Comparison of ENCODE assay signal across 8 cellular contexts in the genomic region with DNA sequence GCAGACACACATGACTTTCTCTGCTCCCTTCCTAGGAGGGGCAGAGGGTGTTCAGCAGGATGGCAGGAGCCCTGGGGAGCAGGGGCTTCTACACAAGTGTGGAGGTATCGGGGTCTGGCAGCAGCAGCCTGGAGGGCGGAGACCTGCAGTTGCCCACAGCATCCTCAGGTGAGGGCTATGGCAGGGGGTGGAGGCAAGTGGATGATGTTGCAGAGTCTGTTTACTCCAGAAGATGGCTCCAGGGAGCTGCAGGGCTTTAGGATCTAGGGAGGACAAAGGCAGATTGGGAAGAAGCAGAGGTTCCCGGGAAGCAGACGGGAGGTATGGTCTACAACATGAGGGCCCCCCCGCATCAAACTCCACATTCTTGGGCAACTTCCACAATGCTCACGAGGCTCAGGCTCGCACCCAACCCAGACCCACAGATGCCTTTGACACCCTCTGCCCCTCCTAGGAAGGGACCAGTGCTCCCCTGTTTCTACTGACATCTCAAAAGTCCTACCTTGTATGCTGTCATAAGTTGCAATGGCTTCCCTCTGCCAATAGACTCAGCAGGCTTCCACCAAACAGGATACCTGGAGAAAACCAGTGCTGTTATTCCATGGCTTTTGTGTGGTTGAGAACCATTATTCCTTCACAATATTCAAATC. TPM values are rescaled to one million over a fixed set of nuclear protein-coding genes. Genes with fewer than 3 reads are reported as not detected.
DNase-seq lines count a peak whose midpoint lies in the region; ATAC-seq and TF ChIP-seq lines count a peak whose summit lies in the region.

No MANE protein-coding gene starts in this region.

- no peaks in the 10 kb centered on the region for H3K4me1 ChIP-seq in CD8-positive, alpha-beta T cell (ENCODE audit: insufficient read depth, low read length)

- H3K27ac ChIP-seq in 22Rv1: no peak overlapping the region
- no peak overlapping the region for H3K27ac ChIP-seq in CD8-positive, alpha-beta T cell (ENCODE audit: low read depth, low read length)

- H3K27me3 ChIP-seq in CD8-positive, alpha-beta T cell (ENCODE audit: insufficient read depth, low read length): no peaks in the 10 kb centered on the region

- POLR2A ChIA-PET in CD8-positive, alpha-beta T cell (lab: Charles Lee): no interaction called here

- no peaks in the 10 kb centered on the region for H3K36me3 ChIP-seq in CD8-positive, alpha-beta T cell (ENCODE audit: insufficient read depth, low read length)

- ATAC-seq in CD8-positive, alpha-beta T cell: no peak
- ATAC-seq in GM21447 (IDR thresholded peaks at IDR 0.05; ENCODE audit: unreplicated experiment): no peak

- intact Hi-C loops in CD8-positive, alpha-beta T cell (cut with DNase I, micrococcal nuclease): no loop called here

- DNase-seq in NCI-H524 (lab: John Stamatoyannopoulos, UW) (peak; percentile 56 to 64), epithelial cell of esophagus (ENCODE audit: low read depth) (peak; percentile 72), medulla oblongata (ENCODE audit: extremely low spot score) (no peak), 8988T (no peak)
- no peak for DNase-seq in CD8-positive, alpha-beta T cell

- no peaks in the 10 kb centered on the region for H3K9me3 Mint-ChIP-seq in CD8-positive, alpha-beta T cell

- H3K36me3 Mint-ChIP-seq in CD8-positive, alpha-beta T cell: no peaks in the 10 kb centered on the region

- H3K4me3 Mint-ChIP-seq in CD8-positive, alpha-beta T cell: no peak overlapping the region

- no peaks in the 10 kb centered on the region for H3K9me3 ChIP-seq in CD8-positive, alpha-beta T cell (ENCODE audit: low read length)

- no peak overlapping the region for H3K4me3 ChIP-seq in GM12875 (ENCODE audit: low read depth, low read length)
- H3K4me3 ChIP-seq in epithelial cell of esophagus (ENCODE audit: low read length): no peak overlapping the region
- no peak overlapping the region for H3K4me3 ChIP-seq in CD8-positive, alpha-beta T cell (ENCODE audit: low read depth, low read length)

- CTCF ChIA-PET in CD8-positive, alpha-beta T cell (lab: Charles Lee): no interaction called here

- peaks cover 32% of the 10 kb centered on the region for H3K27me3 Mint-ChIP-seq in CD8-positive, alpha-beta T cell (ENCODE audit: low read depth)

- peak; percentile 86 for TF ChIP-seq CTCF in 22Rv1 (IDR thresholded peaks at IDR 0.05)
- peak; percentile 47 for TF ChIP-seq CTCF in GM12875 (IDR thresholded peaks at IDR 0.05; ENCODE audit: borderline replicate concordance, insufficient read depth, low read depth, low read length)
- TF ChIP-seq CTCF in epithelial cell of esophagus (IDR thresholded peaks at IDR 0.05; ENCODE audit: insufficient read depth, low read depth, low read length, missing control alignments): peak; percentile 82
- TF ChIP-seq CTCF in CD8-positive, alpha-beta T cell (IDR thresholded peaks at IDR 0.05): no peak

- no peak overlapping the region for H3K27ac Mint-ChIP-seq in CD8-positive, alpha-beta T cell

- peaks cover 12% of the 10 kb centered on the region for H3K4me1 Mint-ChIP-seq in CD8-positive, alpha-beta T cell (ENCODE audit: low read depth)

RNA-seq across cellular contexts. Expression of a gene that starts 12.0 kb away (rescaled TPM):
- not detected for total RNA-seq in CD8-positive, alpha-beta T cell

RNA-seq across cellular contexts. Expression of a gene that starts 19.6 kb away (rescaled TPM):
- total RNA-seq in CD8-positive, alpha-beta T cell: 10 to 100 TPM; 20.2 to 21.6 TPM

Comparison
In these comparisons a context has a peak if more than half of its experiments do, and no peak if none do; other contexts are left out.
1. DNase-seq: peak in NCI-H524 (2 of 2) and epithelial cell of esophagus (single experiment); none in CD8-positive, alpha-beta T cell (0 of 7), medulla oblongata (single experiment) and 8988T (single experiment).